Comparison of ENCODE assay signal across 8 cellular contexts in the genomic region with DNA sequence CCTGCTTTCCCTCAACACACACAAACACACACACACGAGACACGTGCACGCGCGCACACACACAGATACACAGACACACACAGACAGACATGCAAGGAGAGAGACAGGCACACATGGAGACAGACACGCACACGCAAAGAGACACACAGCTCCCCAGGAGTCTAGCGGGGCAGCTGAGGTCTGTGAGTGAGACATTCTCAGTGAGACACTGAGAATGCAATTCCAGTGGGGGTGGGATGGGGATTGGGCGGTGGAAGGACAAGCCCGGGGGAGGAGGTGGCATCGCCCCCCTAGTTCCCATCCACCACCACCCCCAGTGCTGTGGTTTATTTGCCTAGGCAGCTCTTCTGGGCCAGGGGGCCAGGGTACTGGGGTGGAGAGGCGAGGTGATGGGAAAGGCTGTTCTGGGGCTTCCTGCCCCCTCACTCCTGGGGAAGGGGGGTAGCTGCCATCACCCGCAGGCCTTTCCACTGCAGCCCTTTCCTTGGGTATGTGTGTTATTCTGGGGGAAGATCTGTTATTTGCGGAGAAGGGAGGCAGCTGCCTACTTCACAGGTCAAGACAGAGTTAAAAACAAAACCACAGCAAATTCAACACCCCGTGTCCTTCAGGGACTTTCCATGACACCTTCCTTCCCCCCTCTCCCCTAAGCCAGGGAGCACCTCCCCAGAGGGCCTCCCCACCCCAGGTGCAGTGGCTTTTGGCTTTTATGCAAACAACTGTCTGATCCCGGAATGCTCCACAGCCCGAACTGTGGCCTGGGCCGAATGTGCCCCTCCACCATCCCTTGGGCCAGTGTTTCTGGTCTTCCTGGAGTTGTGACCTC. TPM values are rescaled to one million over a fixed set of nuclear protein-coding genes. Genes with fewer than 3 reads are reported as not detected.
A peak's percentile ranks its signal among the peaks of the same experiment; 100 is the strongest.
DNase-seq lines count a peak whose midpoint lies in the region; ATAC-seq and TF ChIP-seq lines count a peak whose summit lies in the region.

No MANE protein-coding gene starts in this region.

- peaks cover 13% of the 10 kb centered on the region for H3K4me1 ChIP-seq in smooth muscle cell (ENCODE audit: low read depth)

- intact Hi-C loops in posterior cingulate gyrus (cut with DNase I) = loop anchor here (2.0 to 10.0 kb wide), 2 partner anchors 133 to 169 kb away; partner anchors contain the start of genes LRRC3C and ORMDL3

- no peak overlapping the region for H2AFZ ChIP-seq in smooth muscle cell (ENCODE audit: low read depth)

- H3K27me3 ChIP-seq in smooth muscle cell (ENCODE audit: low read depth) = no peaks in the 10 kb centered on the region

- WGBS in smooth muscle cell (ENCODE audit: low lambda C conversion rate) = 51% methylated on average over 17 of the region's 18 CpGs

- H3K4me3 ChIP-seq in choroid plexus epithelial cell (ENCODE audit: low read depth, low read length) (no peak overlapping the region), smooth muscle cell (no peak overlapping the region)

- TF ChIP-seq CTCF in GM20000 (IDR thresholded peaks at IDR 0.05; ENCODE audit: extremely low read depth, missing control alignments) (no peak), choroid plexus epithelial cell (conservative IDR thresholded peaks at IDR 0.05; ENCODE audit: low read depth, low read length) (no peak), smooth muscle cell (IDR thresholded peaks at IDR 0.05; ENCODE audit: borderline replicate concordance, insufficient read depth, poor library complexity, severe bottlenecking) (no peak)

- H3K9me3 ChIP-seq in smooth muscle cell (replicated peaks; ENCODE audit: low read depth) = no peaks in the 10 kb centered on the region

- no peaks in the 10 kb centered on the region for H4K20me1 ChIP-seq in smooth muscle cell (ENCODE audit: low read depth)

- peak; percentile 81 for DNase-seq in GM20000 (ENCODE audit: low spot score)
- peak in 3 of 5 experiments; percentile 25 to 74 (median 57) for DNase-seq in T-helper 2 cell
- DNase-seq in choroid plexus epithelial cell (ENCODE audit: low read depth) = peak; percentile 35
- DNase-seq in smooth muscle cell (lab: John Stamatoyannopoulos, UW; ENCODE audit: unreplicated experiment) = no peak
- no peak for DNase-seq in DMS79 treated with DMSO at 0.1 percent for 48 hours (lab: John Stamatoyannopoulos, UW)
- DNase-seq in posterior cingulate gyrus = no peak

- peaks cover 15% of the 10 kb centered on the region for H3F3A ChIP-seq in smooth muscle cell (ENCODE audit: low read depth)

- ATAC-seq in HG02763 (IDR thresholded peaks at IDR 0.05; ENCODE audit: unreplicated experiment) (no peak), HG02884 (IDR thresholded peaks at IDR 0.05; ENCODE audit: unreplicated experiment) (no peak)

- no peaks in the 10 kb centered on the region for H3K79me2 ChIP-seq in smooth muscle cell (ENCODE audit: low read depth)

- H3K27ac ChIP-seq in smooth muscle cell (ENCODE audit: low read depth) = peak overlapping the region; percentile 94

- no peaks in the 10 kb centered on the region for H3K36me3 ChIP-seq in smooth muscle cell (ENCODE audit: low read depth)

- peak overlapping the region; percentile 91 for H3K4me2 ChIP-seq in smooth muscle cell

- peak overlapping the region; percentile 81 for H3K9ac ChIP-seq in smooth muscle cell (ENCODE audit: low read depth)

RNA-seq across cellular contexts. Expression of gene GRB7, which starts 18.0 kb away (rescaled TPM):
- total RNA-seq in smooth muscle cell = 2.7 and 3.6 TPM in 2 replicates
- 4.1 and 9.1 TPM in 2 replicates for polyA plus RNA-seq in smooth muscle cell

RNA-seq across cellular contexts. Expression of gene MIEN1, which starts 25.4 kb away (rescaled TPM):
- 33.5 and 55.8 TPM in 2 replicates for total RNA-seq in smooth muscle cell
- 70.7 and 71.5 TPM in 2 replicates for polyA plus RNA-seq in smooth muscle cell

RNA-seq across cellular contexts. Expression of gene ERBB2, which starts 55.9 kb away (rescaled TPM):
- 44.5 and 49.4 TPM in 2 replicates for total RNA-seq in smooth muscle cell
- 53.6 and 56.1 TPM in 2 replicates for polyA plus RNA-seq in smooth muscle cell

Comparison
In these comparisons a context has a peak if more than half of its experiments do, and no peak if none do; other contexts are left out.
1. DNase-seq: peak in GM20000 (single experiment), T-helper 2 cell (3 of 5) and choroid plexus epithelial cell (single experiment); none in smooth muscle cell (single experiment), DMS79 treated with DMSO at 0.1 percent for 48 hours (single experiment) and posterior cingulate gyrus (0 of 10).